In genomic region chr6:162123797-162124196, GRCh38 we compare ENCODE assay signal across 11 cellular contexts.
DNase-seq lines count a peak whose midpoint lies in the region; ATAC-seq and TF ChIP-seq lines count a peak whose summit lies in the region.
"Had no signal": no experiment of that assay in that cellular context is flagged by ENCODE, and none has a peak within 500 bp of the region (broad histone marks: within the 10 kb centered on the region; RNA-seq: fewer than 3 reads in every experiment).

No MANE protein-coding gene starts in this region.

- H3K79me2 ChIP-seq in HCT116 (ENCODE audit: insufficient read depth, low read length), result no peaks in the 10 kb centered on the region

- no TSS peak for BruUV-seq in A673 (replicated peaks; lab: Mats Ljungman, UMichigan)
- no TSS peak for BruUV-seq in HCT116 (replicated peaks; lab: Mats Ljungman, UMichigan)

- H3K27me3 ChIP-seq in A673 (replicated peaks; ENCODE audit: insufficient read depth, low read depth, low read length, poor library complexity) (no peaks in the 10 kb centered on the region), HCT116 (ENCODE audit: insufficient read depth, low read length) (no peaks in the 10 kb centered on the region)
- H3K27me3 ChIP-seq: transverse colon had no signal

- DNase-seq in A673 (ENCODE audit: low spot score), result peak; percentile 2
- DNase-seq in HCT116 (ENCODE audit: low read depth, low spot score), result no peak
- peak; percentile 7 for DNase-seq in SK-N-DZ (ENCODE audit: low spot score)
- DNase-seq in iPS-NIHi11 (ENCODE audit: low spot score), result peak; percentile 48
- no peak for DNase-seq in Ammon's horn (ENCODE audit: low spot score)
- DNase-seq in COLO668 (lab: John Stamatoyannopoulos, UW; ENCODE audit: unreplicated experiment), result no peak
- DNase-seq: activated CD4-positive, alpha-beta T cell treated with anti-CD3 and anti-CD28 coated beads for 4 hours; activated naive CD8-positive, alpha-beta T cell treated with anti-CD3 and anti-CD28 coated beads for 36 hours; transverse colon had no signal

- intact Hi-C loops in A673 (cut with micrococcal nuclease; ENCODE audit: unreplicated experiment), result no loop called here
- intact Hi-C loops in HCT116 (cut with micrococcal nuclease), result no loop called here

- ATAC-seq in HCT116 (peak; percentile 65; the same call in 1 of the 2 replicates), HG03196 (IDR thresholded peaks at IDR 0.05; ENCODE audit: unreplicated experiment) (no peak), GM18873 (IDR thresholded peaks at IDR 0.05; ENCODE audit: low FRiP score, unreplicated experiment) (no peak)

- H3K36me3 ChIP-seq in A673 (ENCODE audit: insufficient read depth, low read length, poor library complexity, severe bottlenecking) (no peaks in the 10 kb centered on the region), HCT116 (ENCODE audit: control insufficient read depth in 1 of 2, insufficient read depth in 2 of 2, low read length in 2 of 2) (no peaks in the 10 kb centered on the region)
- H3K36me3 ChIP-seq: transverse colon had no signal

- H3K4me3 ChIP-seq in A673 (ENCODE audit: low read depth, low read length, poor library complexity, severe bottlenecking) (no peak overlapping the region), HCT116 (replicated peaks in 1 of 2; ENCODE audit: low read depth in 1 of 2, low read length in 2 of 2) (no peak overlapping the region)
- H3K4me3 ChIP-seq: transverse colon had no signal

- RAD21 ChIA-PET in HCT116 (lab: Charles Lee; ENCODE audit: low non-redundant PET in 1 of 2, low total read pairs in 2 of 2, uncharacterized antibody in 2 of 2, unreplicated experiment in 2 of 2), result no interaction called here

- no peak for TF ChIP-seq POLR2A in HCT116 (IDR thresholded peaks at IDR 0.05; ENCODE audit: borderline replicate concordance, extremely low read depth, insufficient read depth, insufficient read length)

- TF ChIP-seq CTCF in A673 (conservative IDR thresholded peaks at IDR 0.05; ENCODE audit: low read depth, low read length) (no peak), HCT116 (IDR thresholded peaks at IDR 0.05 in 2 of 3, conservative IDR thresholded peaks at IDR 0.05 in 1 of 3; ENCODE audit: borderline replicate concordance in 1 of 3, insufficient read depth in 1 of 3, low read depth in 2 of 3, low read length in 2 of 3) (peak in 2 of 3 experiments; percentile 44 to 50; a peak in 4 of 6 replicates)

- CTCF ChIA-PET in A673 (lab: Charles Lee) (interaction anchor here (0.7 kb wide), 1 partner anchor 286 kb away, joined by 3 read pairs; no protein-coding TSS in a partner anchor), HCT116 (lab: Charles Lee) (interaction anchor here (1.4 kb wide), 1 partner anchor 168 kb away, joined by 3 read pairs; no protein-coding TSS in a partner anchor)

- H3K27ac ChIP-seq in A673 (ENCODE audit: low read depth, low read length, poor library complexity, severe bottlenecking) (no peak overlapping the region), HCT116 (ENCODE audit: low read depth, low read length) (no peak overlapping the region)
- H3K27ac ChIP-seq: transverse colon had no signal

- peak overlapping the region; percentile 54 for H2AFZ ChIP-seq in HCT116 (ENCODE audit: low read depth, low read length, poor library complexity, severe bottlenecking)

- H3K9ac ChIP-seq in HCT116 (ENCODE audit: low read length), result no peak overlapping the region

- H3K9me3 ChIP-seq in A673 (ENCODE audit: low read depth, low read length, poor library complexity, severe bottlenecking) (no peaks in the 10 kb centered on the region), HCT116 (ENCODE audit: control insufficient read depth in 1 of 2, insufficient read depth in 1 of 2, low read depth in 1 of 2, low read length in 2 of 2) (no peaks in the 10 kb centered on the region; a peak in 1 of 4 replicates)
- H3K9me3 ChIP-seq: transverse colon had no signal

- H3K4me1 ChIP-seq in A673 (ENCODE audit: insufficient read depth, low read length, poor library complexity, severe bottlenecking), result no peaks in the 10 kb centered on the region
- no peaks in the 10 kb centered on the region for H3K4me1 ChIP-seq in HCT116 (ENCODE audit: control insufficient read depth in 1 of 2, insufficient read depth in 2 of 2, low read length in 2 of 2)
- H3K4me1 ChIP-seq: transverse colon had no signal

- 0 out of 2 replicates have a peak overlapping the region, but pooled peaks have one; percentile 8 for H3K4me2 ChIP-seq in HCT116 (ENCODE audit: low read length)

- peak; percentile 25; the same call in 1 of the 2 replicates for TF ChIP-seq RAD21 in HCT116 (IDR thresholded peaks at IDR 0.05; ENCODE audit: low read depth)

- POLR2A ChIA-PET in A673 (lab: Charles Lee; ENCODE audit: low non-redundant PET), result no interaction called here
- POLR2A ChIA-PET in HCT116 (lab: Charles Lee), result no interaction called here

- H4K20me1 ChIP-seq in HCT116 (ENCODE audit: insufficient read depth), result no peaks in the 10 kb centered on the region

- H3K9me2 ChIP-seq in HCT116 (ENCODE audit: insufficient read depth), result no peaks in the 10 kb centered on the region

TF ChIP-seq in HCT116, 20 proteins besides CTCF, POLR2A, EP300 and RAD21:
- TF ChIP-seq JUND (IDR thresholded peaks at IDR 0.05) (no peak), TCF7L2 (IDR thresholded peaks at IDR 0.05; ENCODE audit: borderline replicate concordance, extremely low read depth, insufficient read depth, insufficient read length) (no peak), REST (IDR thresholded peaks at IDR 0.05; ENCODE audit: low read depth) (no peak), SP1 (IDR thresholded peaks at IDR 0.05; ENCODE audit: low read depth) (no peak), ZFX (IDR thresholded peaks at IDR 0.05) (no peak), POLR2AphosphoS5 (IDR thresholded peaks at IDR 0.05; ENCODE audit: low read depth, low read length) (no peak)

Comparison
In these comparisons a context has a peak if more than half of its experiments do, and no peak if none do; other contexts are left out.
1. DNase-seq: peak in A673 (single experiment), SK-N-DZ (single experiment) and iPS-NIHi11 (single experiment); none in HCT116 (single experiment), Ammon's horn (single experiment) and COLO668 (single experiment).